ENCODE assay signal across 1 cellular context in the genomic region with DNA sequence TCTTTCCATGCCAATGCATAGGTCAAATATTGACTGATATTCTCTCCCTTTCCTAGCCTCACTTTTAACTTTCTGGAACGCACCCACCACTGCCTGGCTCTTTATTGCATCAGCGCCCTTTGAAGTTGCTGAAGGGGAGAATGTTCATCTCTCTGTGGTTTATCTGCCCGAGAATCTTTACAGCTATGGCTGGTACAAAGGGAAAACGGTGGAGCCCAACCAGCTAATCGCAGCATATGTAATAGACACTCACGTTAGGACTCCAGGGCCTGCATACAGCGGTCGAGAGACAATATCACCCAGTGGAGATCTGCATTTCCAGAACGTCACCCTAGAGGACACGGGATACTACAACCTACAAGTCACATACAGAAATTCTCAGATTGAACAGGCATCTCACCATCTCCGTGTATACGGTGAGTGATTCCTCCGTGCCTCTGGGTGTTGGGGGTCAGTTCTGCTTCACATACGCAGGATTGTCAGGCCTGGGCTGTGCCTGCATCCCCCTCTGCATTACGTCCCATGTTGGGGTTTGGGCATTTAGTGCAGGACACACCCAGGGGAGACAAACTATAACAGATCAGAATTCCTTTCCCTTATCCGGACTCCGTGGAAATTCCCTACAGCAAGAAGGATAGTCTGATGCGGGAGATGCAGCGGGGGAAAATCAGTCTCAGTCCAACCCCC.
TF ChIP-seq lines count a peak whose summit lies in the region.

No MANE protein-coding gene starts in this region.

TF ChIP-seq in HEK293, 187 proteins besides CTCF, POLR2A, EP300 and RAD21:
- TF ChIP-seq, protein P1, sequence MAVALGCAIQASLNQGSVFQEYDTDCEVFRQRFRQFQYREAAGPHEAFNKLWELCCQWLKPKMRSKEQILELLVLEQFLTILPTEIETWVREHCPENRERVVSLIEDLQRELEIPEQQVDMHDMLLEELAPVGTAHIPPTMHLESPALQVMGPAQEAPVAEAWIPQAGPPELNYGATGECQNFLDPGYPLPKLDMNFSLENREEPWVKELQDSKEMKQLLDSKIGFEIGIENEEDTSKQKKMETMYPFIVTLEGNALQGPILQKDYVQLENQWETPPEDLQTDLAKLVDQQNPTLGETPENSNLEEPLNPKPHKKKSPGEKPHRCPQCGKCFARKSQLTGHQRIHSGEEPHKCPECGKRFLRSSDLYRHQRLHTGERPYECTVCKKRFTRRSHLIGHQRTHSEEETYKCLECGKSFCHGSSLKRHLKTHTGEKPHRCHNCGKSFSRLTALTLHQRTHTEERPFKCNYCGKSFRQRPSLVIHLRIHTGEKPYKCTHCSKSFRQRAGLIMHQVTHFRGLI (tag by site-specific recombination; IDR thresholded peaks at IDR 0.05): peak; percentile 70
- no peak for TF ChIP-seq ZNF138 (tag by site-specific recombination; IDR thresholded peaks at IDR 0.05; ENCODE audit: borderline replicate concordance)
